In genomic region chr19:47047931-47048399, GRCh38 we compare ENCODE assay signal across 8 cellular contexts. TPM values are rescaled to one million over a fixed set of nuclear protein-coding genes. Genes with fewer than 3 reads are reported as not detected.
DNase-seq lines count a peak whose midpoint lies in the region; ATAC-seq and TF ChIP-seq lines count a peak whose summit lies in the region.

No MANE protein-coding gene starts in this region.

- CTCF ChIA-PET in activated B cell treated with CpG ODN at 0.5 μM for 24 hours (lab: Charles Lee), result no interaction called here

- H3K9me3 Mint-ChIP-seq in activated B cell treated with CpG ODN at 0.5 μM for 24 hours, result peaks cover 1% of the 10 kb centered on the region
- H3K9me3 Mint-ChIP-seq in central memory CD8-positive, alpha-beta T cell, result no peaks in the 10 kb centered on the region

- H3K4me3 Mint-ChIP-seq in activated B cell treated with CpG ODN at 0.5 μM for 24 hours, result peak overlapping the region; percentile 95
- H3K4me3 Mint-ChIP-seq in central memory CD8-positive, alpha-beta T cell, result peak overlapping the region; percentile 91

- H3K27ac Mint-ChIP-seq in activated B cell treated with CpG ODN at 0.5 μM for 24 hours, result peak overlapping the region; percentile 89
- peak overlapping the region; percentile 66 for H3K27ac Mint-ChIP-seq in central memory CD8-positive, alpha-beta T cell (ENCODE audit: low read depth)

- no peaks in the 10 kb centered on the region for H3K27me3 Mint-ChIP-seq in activated B cell treated with CpG ODN at 0.5 μM for 24 hours
- H3K27me3 Mint-ChIP-seq in central memory CD8-positive, alpha-beta T cell, result peaks cover 4% of the 10 kb centered on the region

- peaks cover 4% of the 10 kb centered on the region for H3K36me3 Mint-ChIP-seq in activated B cell treated with CpG ODN at 0.5 μM for 24 hours (ENCODE audit: low read depth)
- peaks cover 13% of the 10 kb centered on the region for H3K36me3 Mint-ChIP-seq in central memory CD8-positive, alpha-beta T cell (ENCODE audit: insufficient read depth)

- H3K4me1 Mint-ChIP-seq in activated B cell treated with CpG ODN at 0.5 μM for 24 hours, result peaks cover 15% of the 10 kb centered on the region
- peaks cover 31% of the 10 kb centered on the region for H3K4me1 Mint-ChIP-seq in central memory CD8-positive, alpha-beta T cell

- no peak for TF ChIP-seq CTCF in activated B cell treated with CpG ODN at 0.5 μM for 24 hours (IDR thresholded peaks at IDR 0.05)

- intact Hi-C loops in activated B cell treated with CpG ODN at 0.5 μM for 24 hours (cut with micrococcal nuclease), result loop anchor here (1.0 to 2.0 kb wide), 5 partner anchors 13 to 447 kb away; partner anchors contain the start of genes AP2S1, CALM3, CCDC9 and ZC3H4

- POLR2A ChIA-PET in activated B cell treated with CpG ODN at 0.5 μM for 24 hours (lab: Charles Lee), result interaction anchor here (0.6 to 2.9 kb wide), 10 partner anchors 9 to 364 kb away, joined by 3 to 16 read pairs (median 4); partner anchors contain the start of gene ZC3H4

- DNase-seq in A172 (ENCODE audit: low spot score), result peak; percentile 84
- DNase-seq in NCI-H2227 (lab: John Stamatoyannopoulos, UW; ENCODE audit: unreplicated experiment), result peak; percentile 90
- peak; percentile 52 for DNase-seq in activated B cell treated with CpG ODN at 0.5 μM for 24 hours
- peak; percentile 33 to 48 for DNase-seq in central memory CD8-positive, alpha-beta T cell (ENCODE audit: low spot score in 2 of 2)
- DNase-seq in islet precursor cell, result peak; percentile 91
- peak; percentile 57 for DNase-seq in stimulated activated CD4-positive, alpha-beta T cell treated with anti-CD3 and anti-CD28 coated beads, Interleukin-12 subunit alpha, Interleukin-12 subunit beta, amount 100 ng/mL, for 4 hours

- peak; percentile 17 for ATAC-seq in GM18520 (IDR thresholded peaks at IDR 0.05; ENCODE audit: unreplicated experiment)
- peak; percentile 35 for ATAC-seq in HG03095 (IDR thresholded peaks at IDR 0.05; ENCODE audit: unreplicated experiment)
- peak; percentile 32 for ATAC-seq in activated B cell treated with CpG ODN at 0.5 μM for 24 hours (ENCODE audit: low read depth)
- peak; percentile 36 for ATAC-seq in central memory CD8-positive, alpha-beta T cell (replicated peaks; ENCODE audit: extremely low read depth, poor library complexity, severe bottlenecking)

RNA-seq across cellular contexts. Expression of gene TMEM160, which starts 0.5 kb away (rescaled TPM):
- total RNA-seq in A172 (2014; rRNA removed; shearing (Covaris generic)), result 36.3 and 45.9 TPM in 2 replicates
- 32.0 and 32.4 TPM in 2 replicates for total RNA-seq in activated B cell treated with CpG ODN at 0.5 μM for 24 hours

RNA-seq across cellular contexts. Expression of gene NPAS1, which starts 28.3 kb away (rescaled TPM):
- 0.22 TPM in 1 of 2 replicates, not detected in the other for total RNA-seq in A172 (2014; rRNA removed; shearing (Covaris generic))
- total RNA-seq in activated B cell treated with CpG ODN at 0.5 μM for 24 hours, result 0.40 and 1.3 TPM in 2 replicates

Comparison
In these comparisons a context has a peak if more than half of its experiments do, and no peak if none do; other contexts are left out.
1. Peak in every context shown above with its lines: DNase-seq and ATAC-seq.
2. DNase-seq: peak in every context shown above with its lines; median percentile 91 in islet precursor cell; 90 in NCI-H2227; 84 in A172; 57 in stimulated activated CD4-positive, alpha-beta T cell treated with anti-CD3 and anti-CD28 coated beads, Interleukin-12 subunit alpha, Interleukin-12 subunit beta, amount 100 ng/mL, for 4 hours; 52 in activated B cell treated with CpG ODN at 0.5 μM for 24 hours; 40 in central memory CD8-positive, alpha-beta T cell.